1 cellular context compared by ENCODE assay signal in the genomic region with DNA sequence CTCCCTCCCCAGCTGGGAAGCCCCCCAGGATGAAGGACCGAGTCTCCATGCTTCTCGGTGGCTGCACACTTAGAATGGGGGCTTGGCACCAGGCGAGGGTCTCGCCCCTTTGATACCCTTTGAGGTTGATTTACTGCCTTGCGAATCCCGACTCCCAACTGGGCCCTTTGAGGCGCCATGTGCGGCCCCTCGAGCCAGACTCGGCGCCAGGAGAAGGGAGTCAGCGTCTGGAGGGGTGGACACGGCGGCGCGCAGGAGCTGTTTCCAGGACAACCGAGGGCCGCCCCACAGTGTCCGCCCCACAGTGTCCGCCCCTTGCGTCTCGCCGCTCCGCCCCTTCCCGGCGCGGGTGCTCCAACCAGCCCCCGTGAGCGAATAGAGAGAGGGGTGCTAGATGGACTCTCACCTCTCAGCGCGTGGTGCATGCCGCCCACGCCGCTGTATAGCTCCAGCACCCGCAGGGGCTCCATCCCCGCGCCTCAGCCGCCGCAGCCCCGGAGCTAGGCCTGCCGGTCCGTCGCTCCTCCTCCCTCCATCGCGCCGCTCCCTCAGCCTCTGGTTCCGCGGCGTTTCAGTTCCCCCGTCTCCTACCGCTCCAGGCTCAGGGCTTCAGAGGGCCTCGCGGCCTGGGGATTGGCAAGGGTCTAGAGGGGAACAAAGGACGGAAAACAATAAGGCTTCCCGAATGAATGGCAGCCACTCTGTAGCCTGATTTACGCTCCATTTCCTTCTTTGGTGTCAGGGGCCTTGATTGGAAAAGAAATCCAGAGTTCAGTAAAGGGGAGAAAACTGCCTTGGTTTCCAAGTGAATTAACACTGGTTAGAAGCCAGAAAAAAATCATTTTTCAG.
A peak's percentile ranks its signal among the peaks of the same experiment; 100 is the strongest.
TF ChIP-seq lines count a peak whose summit lies in the region.

Gene TRDMT1, minus strand, starts transcription at position 508 of the 849 bp plus-strand sequence. Its CDS starts 38 bp downstream, at position 470.

TF ChIP-seq in HEK293, 187 proteins besides CTCF, POLR2A, EP300 and RAD21 (continued from another document and continues in another):
- TF ChIP-seq TRIM28 (IDR thresholded peaks at IDR 0.05; ENCODE audit: borderline replicate concordance, low read length) (0 out of 2 replicates have a peak, but pooled peaks have one; percentile 22), GLI4 (tag by site-specific recombination; IDR thresholded peaks at IDR 0.05) (peak; percentile 97), ZNF664 (tag by site-specific recombination; IDR thresholded peaks at IDR 0.05) (peak; percentile 68), ZNF521 (tag by site-specific recombination; IDR thresholded peaks at IDR 0.05) (no peak), ZSCAN30 (tag by site-specific recombination; IDR thresholded peaks at IDR 0.05) (peak; percentile 99), KLF8 (tag by site-specific recombination; IDR thresholded peaks at IDR 0.05) (peak; percentile 99), ZBTB17 (tag by site-specific recombination; IDR thresholded peaks at IDR 0.05) (peak; percentile 88), ZNF121 (tag by site-specific recombination; IDR thresholded peaks at IDR 0.05) (peak; percentile 70; the same call in 1 of the 2 replicates), ZNF830 (tag by site-specific recombination; IDR thresholded peaks at IDR 0.05; ENCODE audit: low read depth) (no peak), YY1 (tag by site-specific recombination; IDR thresholded peaks at IDR 0.05) (peak; percentile 94), ZFP69B (tag by site-specific recombination; IDR thresholded peaks at IDR 0.05) (peak; percentile 90), ZNF785 (tag by site-specific recombination; IDR thresholded peaks at IDR 0.05) (peak; percentile 89), ZNF560 (tag by site-specific recombination; IDR thresholded peaks at IDR 0.05; ENCODE audit: borderline replicate concordance) (no peak), PRDM1 (tag by site-specific recombination; IDR thresholded peaks at IDR 0.05) (0 out of 2 replicates have a peak, but pooled peaks have one; percentile 51), ZFP41 (tag by site-specific recombination; IDR thresholded peaks at IDR 0.05; ENCODE audit: borderline replicate concordance) (peak; percentile 59; the same call in 1 of the 2 replicates), YY2 (tag by site-specific recombination; IDR thresholded peaks at IDR 0.05) (peak; percentile 89), ZNF211 (tag by site-specific recombination; IDR thresholded peaks at IDR 0.05; ENCODE audit: low read depth) (no peak), TCF7L2 (IDR thresholded peaks at IDR 0.05; ENCODE audit: borderline replicate concordance, low read depth, low read length) (peak; percentile 13; the same call in 1 of the 2 replicates), ZNF274 (IDR thresholded peaks at IDR 0.05; ENCODE audit: low read length) (no peak), ZNF274 (tag by site-specific recombination; IDR thresholded peaks at IDR 0.05; ENCODE audit: borderline replicate concordance) (no peak), ZNF324 (tag by site-specific recombination; IDR thresholded peaks at IDR 0.05) (peak; percentile 98), ZNF366 (tag by site-specific recombination; conservative IDR thresholded peaks at IDR 0.05) (peak; percentile 68), SP7 (tag by site-specific recombination; IDR thresholded peaks at IDR 0.05) (peak; percentile 95), ZNF174 (tag by site-specific recombination; IDR thresholded peaks at IDR 0.05) (no peak), ZNF335 (tag by site-specific recombination; conservative IDR thresholded peaks at IDR 0.05) (peak; percentile 64), SP2 (tag by site-specific recombination; IDR thresholded peaks at IDR 0.05) (peak; percentile 92), PRDM4 (tag by site-specific recombination; IDR thresholded peaks at IDR 0.05) (peak; percentile 71; the same call in 1 of the 2 replicates), ZNF311 (tag by site-specific recombination; IDR thresholded peaks at IDR 0.05; ENCODE audit: borderline replicate concordance) (no peak), OSR2 (tag by site-specific recombination; IDR thresholded peaks at IDR 0.05) (peak; percentile 52), ZNF24 (tag by site-specific recombination; IDR thresholded peaks at IDR 0.05) (peak; percentile 93; the same call in 1 of the 2 replicates), ZNF600 (tag by site-specific recombination; IDR thresholded peaks at IDR 0.05) (peak; percentile 86), ZNF266 (tag by site-specific recombination; IDR thresholded peaks at IDR 0.05; ENCODE audit: low read depth) (peak; percentile 13; the same call in 1 of the 2 replicates), ZFHX2 (tag by site-specific recombination; conservative IDR thresholded peaks at IDR 0.05) (peak; percentile 94), REPIN1 (tag by site-specific recombination; IDR thresholded peaks at IDR 0.05; ENCODE audit: low read depth) (peak; percentile 89; the same call in 1 of the 2 replicates), ZNF544 (tag by site-specific recombination; IDR thresholded peaks at IDR 0.05) (no peak), KLF1 (tag by site-specific recombination; IDR thresholded peaks at IDR 0.05) (peak; percentile 96), ZNF2 (tag by site-specific recombination; IDR thresholded peaks at IDR 0.05) (peak; percentile 98)
- TF ChIP-seq, protein P1, sequence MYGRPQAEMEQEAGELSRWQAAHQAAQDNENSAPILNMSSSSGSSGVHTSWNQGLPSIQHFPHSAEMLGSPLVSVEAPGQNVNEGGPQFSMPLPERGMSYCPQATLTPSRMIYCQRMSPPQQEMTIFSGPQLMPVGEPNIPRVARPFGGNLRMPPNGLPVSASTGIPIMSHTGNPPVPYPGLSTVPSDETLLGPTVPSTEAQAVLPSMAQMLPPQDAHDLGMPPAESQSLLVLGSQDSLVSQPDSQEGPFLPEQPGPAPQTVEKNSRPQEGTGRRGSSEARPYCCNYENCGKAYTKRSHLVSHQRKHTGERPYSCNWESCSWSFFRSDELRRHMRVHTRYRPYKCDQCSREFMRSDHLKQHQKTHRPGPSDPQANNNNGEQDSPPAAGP (tag by site-specific recombination; IDR thresholded peaks at IDR 0.05): peak; percentile 99
- TF ChIP-seq, protein P2, sequence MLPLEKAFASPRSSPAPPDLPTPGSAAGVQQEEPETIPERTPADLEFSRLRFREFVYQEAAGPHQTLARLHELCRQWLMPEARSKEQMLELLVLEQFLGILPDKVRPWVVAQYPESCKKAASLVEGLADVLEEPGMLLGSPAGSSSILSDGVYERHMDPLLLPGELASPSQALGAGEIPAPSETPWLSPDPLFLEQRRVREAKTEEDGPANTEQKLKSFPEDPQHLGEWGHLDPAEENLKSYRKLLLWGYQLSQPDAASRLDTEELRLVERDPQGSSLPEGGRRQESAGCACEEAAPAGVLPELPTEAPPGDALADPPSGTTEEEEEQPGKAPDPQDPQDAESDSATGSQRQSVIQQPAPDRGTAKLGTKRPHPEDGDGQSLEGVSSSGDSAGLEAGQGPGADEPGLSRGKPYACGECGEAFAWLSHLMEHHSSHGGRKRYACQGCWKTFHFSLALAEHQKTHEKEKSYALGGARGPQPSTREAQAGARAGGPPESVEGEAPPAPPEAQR (tag by site-specific recombination; IDR thresholded peaks at IDR 0.05): 0 out of 2 replicates have a peak, but pooled peaks have one; percentile 74
- TF ChIP-seq, protein P3, sequence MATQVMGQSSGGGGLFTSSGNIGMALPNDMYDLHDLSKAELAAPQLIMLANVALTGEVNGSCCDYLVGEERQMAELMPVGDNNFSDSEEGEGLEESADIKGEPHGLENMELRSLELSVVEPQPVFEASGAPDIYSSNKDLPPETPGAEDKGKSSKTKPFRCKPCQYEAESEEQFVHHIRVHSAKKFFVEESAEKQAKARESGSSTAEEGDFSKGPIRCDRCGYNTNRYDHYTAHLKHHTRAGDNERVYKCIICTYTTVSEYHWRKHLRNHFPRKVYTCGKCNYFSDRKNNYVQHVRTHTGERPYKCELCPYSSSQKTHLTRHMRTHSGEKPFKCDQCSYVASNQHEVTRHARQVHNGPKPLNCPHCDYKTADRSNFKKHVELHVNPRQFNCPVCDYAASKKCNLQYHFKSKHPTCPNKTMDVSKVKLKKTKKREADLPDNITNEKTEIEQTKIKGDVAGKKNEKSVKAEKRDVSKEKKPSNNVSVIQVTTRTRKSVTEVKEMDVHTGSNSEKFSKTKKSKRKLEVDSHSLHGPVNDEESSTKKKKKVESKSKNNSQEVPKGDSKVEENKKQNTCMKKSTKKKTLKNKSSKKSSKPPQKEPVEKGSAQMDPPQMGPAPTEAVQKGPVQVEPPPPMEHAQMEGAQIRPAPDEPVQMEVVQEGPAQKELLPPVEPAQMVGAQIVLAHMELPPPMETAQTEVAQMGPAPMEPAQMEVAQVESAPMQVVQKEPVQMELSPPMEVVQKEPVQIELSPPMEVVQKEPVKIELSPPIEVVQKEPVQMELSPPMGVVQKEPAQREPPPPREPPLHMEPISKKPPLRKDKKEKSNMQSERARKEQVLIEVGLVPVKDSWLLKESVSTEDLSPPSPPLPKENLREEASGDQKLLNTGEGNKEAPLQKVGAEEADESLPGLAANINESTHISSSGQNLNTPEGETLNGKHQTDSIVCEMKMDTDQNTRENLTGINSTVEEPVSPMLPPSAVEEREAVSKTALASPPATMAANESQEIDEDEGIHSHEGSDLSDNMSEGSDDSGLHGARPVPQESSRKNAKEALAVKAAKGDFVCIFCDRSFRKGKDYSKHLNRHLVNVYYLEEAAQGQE (tag by site-specific recombination; IDR thresholded peaks at IDR 0.05): peak; percentile 77
- TF ChIP-seq, protein P4, sequence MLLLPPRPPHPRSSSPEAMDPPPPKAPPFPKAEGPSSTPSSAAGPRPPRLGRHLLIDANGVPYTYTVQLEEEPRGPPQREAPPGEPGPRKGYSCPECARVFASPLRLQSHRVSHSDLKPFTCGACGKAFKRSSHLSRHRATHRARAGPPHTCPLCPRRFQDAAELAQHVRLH (tag by site-specific recombination; IDR thresholded peaks at IDR 0.05): peak; percentile 92
- TF ChIP-seq, protein P5, sequence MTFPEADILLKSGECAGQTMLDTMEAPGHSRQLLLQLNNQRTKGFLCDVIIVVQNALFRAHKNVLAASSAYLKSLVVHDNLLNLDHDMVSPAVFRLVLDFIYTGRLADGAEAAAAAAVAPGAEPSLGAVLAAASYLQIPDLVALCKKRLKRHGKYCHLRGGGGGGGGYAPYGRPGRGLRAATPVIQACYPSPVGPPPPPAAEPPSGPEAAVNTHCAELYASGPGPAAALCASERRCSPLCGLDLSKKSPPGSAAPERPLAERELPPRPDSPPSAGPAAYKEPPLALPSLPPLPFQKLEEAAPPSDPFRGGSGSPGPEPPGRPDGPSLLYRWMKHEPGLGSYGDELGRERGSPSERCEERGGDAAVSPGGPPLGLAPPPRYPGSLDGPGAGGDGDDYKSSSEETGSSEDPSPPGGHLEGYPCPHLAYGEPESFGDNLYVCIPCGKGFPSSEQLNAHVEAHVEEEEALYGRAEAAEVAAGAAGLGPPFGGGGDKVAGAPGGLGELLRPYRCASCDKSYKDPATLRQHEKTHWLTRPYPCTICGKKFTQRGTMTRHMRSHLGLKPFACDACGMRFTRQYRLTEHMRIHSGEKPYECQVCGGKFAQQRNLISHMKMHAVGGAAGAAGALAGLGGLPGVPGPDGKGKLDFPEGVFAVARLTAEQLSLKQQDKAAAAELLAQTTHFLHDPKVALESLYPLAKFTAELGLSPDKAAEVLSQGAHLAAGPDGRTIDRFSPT (tag by site-specific recombination; IDR thresholded peaks at IDR 0.05): peak; percentile 96
- TF ChIP-seq, protein P6, sequence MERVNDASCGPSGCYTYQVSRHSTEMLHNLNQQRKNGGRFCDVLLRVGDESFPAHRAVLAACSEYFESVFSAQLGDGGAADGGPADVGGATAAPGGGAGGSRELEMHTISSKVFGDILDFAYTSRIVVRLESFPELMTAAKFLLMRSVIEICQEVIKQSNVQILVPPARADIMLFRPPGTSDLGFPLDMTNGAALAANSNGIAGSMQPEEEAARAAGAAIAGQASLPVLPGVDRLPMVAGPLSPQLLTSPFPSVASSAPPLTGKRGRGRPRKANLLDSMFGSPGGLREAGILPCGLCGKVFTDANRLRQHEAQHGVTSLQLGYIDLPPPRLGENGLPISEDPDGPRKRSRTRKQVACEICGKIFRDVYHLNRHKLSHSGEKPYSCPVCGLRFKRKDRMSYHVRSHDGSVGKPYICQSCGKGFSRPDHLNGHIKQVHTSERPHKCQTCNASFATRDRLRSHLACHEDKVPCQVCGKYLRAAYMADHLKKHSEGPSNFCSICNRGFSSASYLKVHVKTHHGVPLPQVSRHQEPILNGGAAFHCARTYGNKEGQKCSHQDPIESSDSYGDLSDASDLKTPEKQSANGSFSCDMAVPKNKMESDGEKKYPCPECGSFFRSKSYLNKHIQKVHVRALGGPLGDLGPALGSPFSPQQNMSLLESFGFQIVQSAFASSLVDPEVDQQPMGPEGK (tag by site-specific recombination; IDR thresholded peaks at IDR 0.05): peak; percentile 95
- TF ChIP-seq, protein P7, sequence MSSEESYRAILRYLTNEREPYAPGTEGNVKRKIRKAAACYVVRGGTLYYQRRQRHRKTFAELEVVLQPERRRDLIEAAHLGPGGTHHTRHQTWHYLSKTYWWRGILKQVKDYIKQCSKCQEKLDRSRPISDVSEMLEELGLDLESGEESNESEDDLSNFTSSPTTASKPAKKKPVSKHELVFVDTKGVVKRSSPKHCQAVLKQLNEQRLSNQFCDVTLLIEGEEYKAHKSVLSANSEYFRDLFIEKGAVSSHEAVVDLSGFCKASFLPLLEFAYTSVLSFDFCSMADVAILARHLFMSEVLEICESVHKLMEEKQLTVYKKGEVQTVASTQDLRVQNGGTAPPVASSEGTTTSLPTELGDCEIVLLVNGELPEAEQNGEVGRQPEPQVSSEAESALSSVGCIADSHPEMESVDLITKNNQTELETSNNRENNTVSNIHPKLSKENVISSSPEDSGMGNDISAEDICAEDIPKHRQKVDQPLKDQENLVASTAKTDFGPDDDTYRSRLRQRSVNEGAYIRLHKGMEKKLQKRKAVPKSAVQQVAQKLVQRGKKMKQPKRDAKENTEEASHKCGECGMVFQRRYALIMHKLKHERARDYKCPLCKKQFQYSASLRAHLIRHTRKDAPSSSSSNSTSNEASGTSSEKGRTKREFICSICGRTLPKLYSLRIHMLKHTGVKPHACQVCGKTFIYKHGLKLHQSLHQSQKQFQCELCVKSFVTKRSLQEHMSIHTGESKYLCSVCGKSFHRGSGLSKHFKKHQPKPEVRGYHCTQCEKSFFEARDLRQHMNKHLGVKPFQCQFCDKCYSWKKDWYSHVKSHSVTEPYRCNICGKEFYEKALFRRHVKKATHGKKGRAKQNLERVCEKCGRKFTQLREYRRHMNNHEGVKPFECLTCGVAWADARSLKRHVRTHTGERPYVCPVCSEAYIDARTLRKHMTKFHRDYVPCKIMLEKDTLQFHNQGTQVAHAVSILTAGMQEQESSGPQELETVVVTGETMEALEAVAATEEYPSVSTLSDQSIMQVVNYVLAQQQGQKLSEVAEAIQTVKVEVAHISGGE (tag by site-specific recombination; conservative IDR thresholded peaks at IDR 0.05; ENCODE audit: low read depth): peak; percentile 99
